1 cellular context compared by ENCODE assay signal in genomic region chr10:104642311-104643022, GRCh38.
TF ChIP-seq lines count a peak whose summit lies in the region.

No MANE protein-coding gene starts in this region.

TF ChIP-seq in WTC11, 78 proteins besides CTCF, POLR2A, EP300 and RAD21 (continued from another document and continues in another):
- TF ChIP-seq AR (CRISPR knock-in tag; IDR thresholded peaks at IDR 0.05), result no peak
- no peak for TF ChIP-seq MXD4 (CRISPR knock-in tag; IDR thresholded peaks at IDR 0.05; ENCODE audit: borderline replicate concordance)
- peak; percentile 98 for TF ChIP-seq HMGXB4 (CRISPR knock-in tag; IDR thresholded peaks at IDR 0.05)
- peak; percentile 45; the same call in 1 of the 2 replicates for TF ChIP-seq ESRRA (CRISPR knock-in tag; IDR thresholded peaks at IDR 0.05; ENCODE audit: borderline replicate concordance)
- no peak for TF ChIP-seq JAZF1 (CRISPR knock-in tag; IDR thresholded peaks at IDR 0.05)
- no peak for TF ChIP-seq IRF1 (CRISPR knock-in tag; IDR thresholded peaks at IDR 0.05)
- TF ChIP-seq TEAD4 (CRISPR knock-in tag; IDR thresholded peaks at IDR 0.05), result no peak
- TF ChIP-seq ZNF281 (CRISPR knock-in tag; IDR thresholded peaks at IDR 0.05), result 0 out of 2 replicates have a peak, but pooled peaks have one; percentile 45
- no peak for TF ChIP-seq ZNF138 (CRISPR knock-in tag; conservative IDR thresholded peaks at IDR 0.05)
- no peak for TF ChIP-seq JUN (CRISPR knock-in tag; IDR thresholded peaks at IDR 0.05)
- TF ChIP-seq ZNF423 (CRISPR knock-in tag; IDR thresholded peaks at IDR 0.05), result peak; percentile 86
- TF ChIP-seq MAX (CRISPR knock-in tag; IDR thresholded peaks at IDR 0.05), result peak; percentile 98
- no peak for TF ChIP-seq ZNF425 (CRISPR knock-in tag; conservative IDR thresholded peaks at IDR 0.05)
- no peak for TF ChIP-seq ZNF512 (CRISPR knock-in tag; IDR thresholded peaks at IDR 0.05; ENCODE audit: borderline replicate concordance)
- TF ChIP-seq E2F1 (CRISPR knock-in tag; IDR thresholded peaks at IDR 0.05), result peak; percentile 64; the same call in 1 of the 2 replicates
- no peak for TF ChIP-seq ZNF671 (CRISPR knock-in tag; IDR thresholded peaks at IDR 0.05)
- TF ChIP-seq E2F5 (CRISPR knock-in tag; IDR thresholded peaks at IDR 0.05), result peak; percentile 93
- peak; percentile 71; the same call in 1 of the 2 replicates for TF ChIP-seq MYBL2 (CRISPR knock-in tag; IDR thresholded peaks at IDR 0.05)
- peak; percentile 68 for TF ChIP-seq FOXP4 (CRISPR knock-in tag; IDR thresholded peaks at IDR 0.05)
- no peak for TF ChIP-seq GABPB1 (CRISPR knock-in tag; IDR thresholded peaks at IDR 0.05)
- TF ChIP-seq ZNF219 (CRISPR knock-in tag; IDR thresholded peaks at IDR 0.05; ENCODE audit: borderline replicate concordance), result no peak
- TF ChIP-seq ATF3 (CRISPR knock-in tag; conservative IDR thresholded peaks at IDR 0.05), result no peak
- TF ChIP-seq SMAD4 (CRISPR knock-in tag; IDR thresholded peaks at IDR 0.05), result no peak
- TF ChIP-seq HMGA2 (CRISPR knock-in tag; IDR thresholded peaks at IDR 0.05), result no peak
- no peak for TF ChIP-seq NR1H2 (CRISPR knock-in tag; IDR thresholded peaks at IDR 0.05)
- no peak for TF ChIP-seq ZNF532 (CRISPR knock-in tag; IDR thresholded peaks at IDR 0.05; ENCODE audit: borderline replicate concordance)
- 0 out of 2 replicates have a peak, but pooled peaks have one; percentile 48 for TF ChIP-seq KAT7 (CRISPR knock-in tag; IDR thresholded peaks at IDR 0.05; ENCODE audit: borderline replicate concordance)
